Comparison of ENCODE assay signal across 8 cellular contexts in genomic region chr1:93179886-93180722, GRCh38. TPM values are rescaled to one million over a fixed set of nuclear protein-coding genes. Genes with fewer than 3 reads are reported as not detected.
DNase-seq lines count a peak whose midpoint lies in the region; ATAC-seq and TF ChIP-seq lines count a peak whose summit lies in the region.

Gene TMED5 (minus strand): TSS chr1:93180413. CDS start chr1:93180242, 171 bp downstream.

- peaks cover 5 to 13% of the 10 kb centered on the region in 2 donors for H3K4me1 ChIP-seq in lung (ENCODE audit: control insufficient read depth in 2 of 2, insufficient read depth in 2 of 2, low read length in 2 of 2)

- peak within 1 kb of the TSS; percentile 76 for H3K4me3 ChIP-seq in lung

- H3K9me3 ChIP-seq in lung (ENCODE audit: control insufficient read depth in 2 of 2, insufficient read depth in 1 of 2, low read length in 1 of 2), result no peaks in the 10 kb centered on the region

- H3K36me3 ChIP-seq in lung (ENCODE audit: control insufficient read depth in 2 of 2, insufficient read depth in 2 of 2, low read length in 2 of 2), result peaks cover 0 to 3% of the 10 kb centered on the region in 2 donors

- WGBS in lung, 2 donors, result 0% methylated on average over 74 to 78 of the region's 78 CpGs

- peak; percentile 94 for ATAC-seq in lung (ENCODE audit: insufficient read depth, low FRiP score)

- DNase-seq in COR-L47 (lab: John Stamatoyannopoulos, UW) (peak; percentile 98), GM20000 (ENCODE audit: low spot score) (peak; percentile 92), HT-29 (ENCODE audit: low spot score) (peak; percentile 98), lung (ENCODE audit: low spot score) (peak; percentile 98)
- DNase-seq in NK-92 treated with Interleukin-12 subunit alpha and Interleukin-12 subunit beta, amount 100 ng/mL, for 24 hours (lab: John Stamatoyannopoulos, UW), result peak; percentile 97
- peak; percentile 96 for DNase-seq in activated CD8-positive, alpha-beta memory T cell treated with anti-CD3 and anti-CD28 coated beads for 24 hours
- peak; percentile 94 for DNase-seq in effector CD8-positive, alpha-beta T cell (lab: John Stamatoyannopoulos, UW)
- DNase-seq in stimulated activated CD4-positive, alpha-beta T cell treated with anti-CD3 and anti-CD28 coated beads, TNF-alpha, amount 100 ng/mL, for 4 hours (ENCODE audit: low read depth in 3 of 3), result peak; percentile 83 to 90 (median 89)

- peak within 1 kb of the TSS; percentile 95 to 98 for H3K27ac ChIP-seq in lung (ENCODE audit: low read depth in 1 of 2, low read length in 1 of 2)

- no peak for TF ChIP-seq CTCF in GM20000 (IDR thresholded peaks at IDR 0.05; ENCODE audit: extremely low read depth, missing control alignments)
- no peak for TF ChIP-seq CTCF in lung (IDR thresholded peaks at IDR 0.05; ENCODE audit: control extremely low read depth, extremely low read depth)

- H3K27me3 ChIP-seq in lung (ENCODE audit: control insufficient read depth, insufficient read depth), result no peaks in the 10 kb centered on the region

RNA-seq across cellular contexts. Expression of gene TMED5, which starts in this region (rescaled TPM):
- 40.3 and 47.1 TPM in 2 replicates for total RNA-seq in HT-29 (2014; rRNA removed; shearing (Covaris generic))
- total RNA-seq in lung, result 100 to 1,000 TPM in 1 of 2 donors, 10 to 100 TPM in 1; 62.7 to 132 TPM
- 10 to 100 TPM; 15.1 to 50.2 TPM for polyA plus RNA-seq in lung

Comparison
In these comparisons a context has a peak if more than half of its experiments do, and no peak if none do; other contexts are left out.
1. Peak in every context shown above with its lines: DNase-seq, ATAC-seq, H3K4me3 ChIP-seq and H3K27ac ChIP-seq.